Comparison of ENCODE assay signal across 8 cellular contexts in the genomic region with DNA sequence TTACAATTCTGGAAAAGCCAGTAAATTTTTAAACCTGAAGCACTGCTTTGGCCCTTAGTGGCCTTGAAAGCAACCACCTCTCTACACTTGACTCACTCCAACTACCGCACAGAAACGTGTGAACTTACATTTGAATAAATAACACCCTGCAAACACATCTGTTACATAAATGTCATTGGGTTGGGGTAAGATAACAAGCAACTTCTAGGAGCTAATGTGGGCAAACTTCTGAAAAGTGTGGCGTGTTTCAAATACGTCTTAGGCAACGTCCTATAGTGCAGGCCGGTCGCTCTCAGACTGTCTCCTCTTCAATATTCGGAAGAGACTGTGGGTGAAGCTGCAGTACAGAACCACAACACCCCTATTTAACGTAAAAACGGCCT. TPM values are rescaled to one million over a fixed set of nuclear protein-coding genes. Genes with fewer than 3 reads are reported as not detected.
DNase-seq lines count a peak whose midpoint lies in the region; ATAC-seq and TF ChIP-seq lines count a peak whose summit lies in the region.

No MANE protein-coding gene starts in this region.

- H3K9ac ChIP-seq in GM23248 (peak overlapping the region; percentile 91), liver (ENCODE audit: low read depth in 1 of 2, low read length in 2 of 2) (peak overlapping the region; percentile 73 to 80)

- peak; percentile 40 for DNase-seq in NCI-H345 treated with DMSO at 0.1 percent for 48 hours (lab: John Stamatoyannopoulos, UW; ENCODE audit: unreplicated experiment)
- DNase-seq in NCI-H345 (lab: John Stamatoyannopoulos, UW) = no peak
- peak; percentile 55 for DNase-seq in GM23248
- peak; percentile 12 for DNase-seq in LoVo (ENCODE audit: low spot score)
- peak in 1 of 2 donors; percentile 28 for DNase-seq in cardiac fibroblast (ENCODE audit: low read depth in 2 of 2)
- DNase-seq in thoracic aorta (ENCODE audit: low spot score) = no peak
- DNase-seq in activated CD8-positive, alpha-beta memory T cell treated with anti-CD3 and anti-CD28 coated beads, Interleukin-2, amount 50 U/mL, for 4 hours = no peak

- in situ Hi-C loops in GM23248 (cut with MboI) = no loop called here

- H3K36me3 ChIP-seq in GM23248 (ENCODE audit: low read depth) (peaks cover 2% of the 10 kb centered on the region; the same call in 1 of the 2 replicates), liver (ENCODE audit: control insufficient read depth in 4 of 4, insufficient read depth in 3 of 4, low read depth in 1 of 4, low read length in 3 of 4) (peaks cover 0 to 11% (median 8%) of the 10 kb centered on the region in 4 donors), thoracic aorta (peaks cover 14% of the 10 kb centered on the region)

- H3K27me3 ChIP-seq in GM23248 (replicated peaks; ENCODE audit: insufficient read depth) (no peaks in the 10 kb centered on the region), liver (ENCODE audit: control insufficient read depth in 4 of 4, insufficient read depth in 4 of 4, low read length in 3 of 4) (no peaks in the 10 kb centered on the region), thoracic aorta (replicated peaks; ENCODE audit: insufficient read depth) (no peaks in the 10 kb centered on the region)

- no peaks in the 10 kb centered on the region for H4K20me1 ChIP-seq in GM23248 (ENCODE audit: insufficient read depth)

- WGBS in GM23248 (ENCODE audit: low coverage in 1 of 2, low lambda C conversion rate in 2 of 2, missing lambda C conversion rate in 2 of 2), 2 experiments = 1 to 2% methylated on average over 10 of the region's 10 CpGs
- WGBS in liver = under 1% methylated on average over 10 of the region's 10 CpGs

- H3K9me3 ChIP-seq in GM23248 (ENCODE audit: low read depth) (no peaks in the 10 kb centered on the region), liver (ENCODE audit: control insufficient read depth in 4 of 4, low read length in 3 of 4) (no peaks in the 10 kb centered on the region), thoracic aorta (no peaks in the 10 kb centered on the region)

- peak overlapping the region; percentile 97 for H3K4me3 ChIP-seq in GM23248
- peak overlapping the region; percentile 82 to 95 for H3K4me3 ChIP-seq in cardiac fibroblast (replicated peaks in 1 of 2; ENCODE audit: low read depth in 2 of 2, low read length in 2 of 2)
- peak overlapping the region; percentile 69 to 88 (median 78) for H3K4me3 ChIP-seq in liver (ENCODE audit: low read depth in 1 of 3, low read length in 3 of 3)
- H3K4me3 ChIP-seq in thoracic aorta = peak overlapping the region; percentile 72

- TF ChIP-seq CTCF in cardiac fibroblast (IDR thresholded peaks at IDR 0.05; ENCODE audit: low read depth, low read length) (no peak), liver (IDR thresholded peaks at IDR 0.05; ENCODE audit: low read depth, low read length, missing input control) (no peak), thoracic aorta (IDR thresholded peaks at IDR 0.05) (no peak)

- H3K79me2 ChIP-seq in GM23248 (ENCODE audit: insufficient read depth) = peaks cover 55% of the 10 kb centered on the region

- no peaks in the 10 kb centered on the region for H3F3A ChIP-seq in GM23248 (ENCODE audit: insufficient read depth)

- TF ChIP-seq RAD21 in liver (IDR thresholded peaks at IDR 0.05) = no peak

- peak overlapping the region; percentile 100 for H3K4me2 ChIP-seq in GM23248 (ENCODE audit: unreplicated experiment)

- H3K9me2 ChIP-seq in GM23248 (ENCODE audit: insufficient read depth) = no peaks in the 10 kb centered on the region

- peak overlapping the region; percentile 99 for H2AFZ ChIP-seq in GM23248

- H3K4me1 ChIP-seq in GM23248 (ENCODE audit: insufficient read depth) = peaks cover 8% of the 10 kb centered on the region
- peaks cover 4 to 22% (median 17%) of the 10 kb centered on the region in 4 donors for H3K4me1 ChIP-seq in liver (ENCODE audit: control insufficient read depth in 4 of 4, insufficient read depth in 4 of 4, low read length in 3 of 4)
- peaks cover 0 to 19% of the 10 kb centered on the region in 2 donors for H3K4me1 ChIP-seq in thoracic aorta (ENCODE audit: control insufficient read depth in 1 of 2, low read depth in 2 of 2)

- no peak for ATAC-seq in thoracic aorta (ENCODE audit: insufficient number of reproducible peaks, low FRiP score, low read depth)

- H3K27ac ChIP-seq in GM23248 = peak overlapping the region; percentile 66
- peak overlapping the region; percentile 56 to 62 for H3K27ac ChIP-seq in liver (ENCODE audit: low read depth in 1 of 2, low read length in 2 of 2)
- peak overlapping the region; percentile 83 to 86 for H3K27ac ChIP-seq in thoracic aorta

TF ChIP-seq in liver, 16 proteins besides CTCF, POLR2A, EP300 and RAD21:
- TF ChIP-seq, protein P1, sequence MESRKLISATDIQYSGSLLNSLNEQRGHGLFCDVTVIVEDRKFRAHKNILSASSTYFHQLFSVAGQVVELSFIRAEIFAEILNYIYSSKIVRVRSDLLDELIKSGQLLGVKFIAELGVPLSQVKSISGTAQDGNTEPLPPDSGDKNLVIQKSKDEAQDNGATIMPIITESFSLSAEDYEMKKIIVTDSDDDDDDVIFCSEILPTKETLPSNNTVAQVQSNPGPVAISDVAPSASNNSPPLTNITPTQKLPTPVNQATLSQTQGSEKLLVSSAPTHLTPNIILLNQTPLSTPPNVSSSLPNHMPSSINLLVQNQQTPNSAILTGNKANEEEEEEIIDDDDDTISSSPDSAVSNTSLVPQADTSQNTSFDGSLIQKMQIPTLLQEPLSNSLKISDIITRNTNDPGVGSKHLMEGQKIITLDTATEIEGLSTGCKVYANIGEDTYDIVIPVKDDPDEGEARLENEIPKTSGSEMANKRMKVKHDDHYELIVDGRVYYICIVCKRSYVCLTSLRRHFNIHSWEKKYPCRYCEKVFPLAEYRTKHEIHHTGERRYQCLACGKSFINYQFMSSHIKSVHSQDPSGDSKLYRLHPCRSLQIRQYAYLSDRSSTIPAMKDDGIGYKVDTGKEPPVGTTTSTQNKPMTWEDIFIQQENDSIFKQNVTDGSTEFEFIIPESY (IDR thresholded peaks at IDR 0.05) = no peak
- no peak for TF ChIP-seq FOXA2 (IDR thresholded peaks at IDR 0.05)
- no peak for TF ChIP-seq RXRA (IDR thresholded peaks at IDR 0.05)
- TF ChIP-seq, protein P2, sequence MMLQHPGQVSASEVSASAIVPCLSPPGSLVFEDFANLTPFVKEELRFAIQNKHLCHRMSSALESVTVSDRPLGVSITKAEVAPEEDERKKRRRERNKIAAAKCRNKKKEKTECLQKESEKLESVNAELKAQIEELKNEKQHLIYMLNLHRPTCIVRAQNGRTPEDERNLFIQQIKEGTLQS (IDR thresholded peaks at IDR 0.05) = no peak
- TF ChIP-seq EGR1 (IDR thresholded peaks at IDR 0.05; ENCODE audit: low read depth in 2 of 2) = no peak
- no peak for TF ChIP-seq FOXA1 (IDR thresholded peaks at IDR 0.05)
- TF ChIP-seq HNF4G (IDR thresholded peaks at IDR 0.05) = no peak
- TF ChIP-seq HNF4A (conservative IDR thresholded peaks at IDR 0.05) = no peak
- no peak for TF ChIP-seq SP1 (IDR thresholded peaks at IDR 0.05)
- TF ChIP-seq TAF1 (conservative IDR thresholded peaks at IDR 0.05) = no peak
- TF ChIP-seq MAX (IDR thresholded peaks at IDR 0.05) = no peak
- TF ChIP-seq YY1 (IDR thresholded peaks at IDR 0.05) = no peak
- no peak for TF ChIP-seq JUND (IDR thresholded peaks at IDR 0.05)
- TF ChIP-seq, protein P3, sequence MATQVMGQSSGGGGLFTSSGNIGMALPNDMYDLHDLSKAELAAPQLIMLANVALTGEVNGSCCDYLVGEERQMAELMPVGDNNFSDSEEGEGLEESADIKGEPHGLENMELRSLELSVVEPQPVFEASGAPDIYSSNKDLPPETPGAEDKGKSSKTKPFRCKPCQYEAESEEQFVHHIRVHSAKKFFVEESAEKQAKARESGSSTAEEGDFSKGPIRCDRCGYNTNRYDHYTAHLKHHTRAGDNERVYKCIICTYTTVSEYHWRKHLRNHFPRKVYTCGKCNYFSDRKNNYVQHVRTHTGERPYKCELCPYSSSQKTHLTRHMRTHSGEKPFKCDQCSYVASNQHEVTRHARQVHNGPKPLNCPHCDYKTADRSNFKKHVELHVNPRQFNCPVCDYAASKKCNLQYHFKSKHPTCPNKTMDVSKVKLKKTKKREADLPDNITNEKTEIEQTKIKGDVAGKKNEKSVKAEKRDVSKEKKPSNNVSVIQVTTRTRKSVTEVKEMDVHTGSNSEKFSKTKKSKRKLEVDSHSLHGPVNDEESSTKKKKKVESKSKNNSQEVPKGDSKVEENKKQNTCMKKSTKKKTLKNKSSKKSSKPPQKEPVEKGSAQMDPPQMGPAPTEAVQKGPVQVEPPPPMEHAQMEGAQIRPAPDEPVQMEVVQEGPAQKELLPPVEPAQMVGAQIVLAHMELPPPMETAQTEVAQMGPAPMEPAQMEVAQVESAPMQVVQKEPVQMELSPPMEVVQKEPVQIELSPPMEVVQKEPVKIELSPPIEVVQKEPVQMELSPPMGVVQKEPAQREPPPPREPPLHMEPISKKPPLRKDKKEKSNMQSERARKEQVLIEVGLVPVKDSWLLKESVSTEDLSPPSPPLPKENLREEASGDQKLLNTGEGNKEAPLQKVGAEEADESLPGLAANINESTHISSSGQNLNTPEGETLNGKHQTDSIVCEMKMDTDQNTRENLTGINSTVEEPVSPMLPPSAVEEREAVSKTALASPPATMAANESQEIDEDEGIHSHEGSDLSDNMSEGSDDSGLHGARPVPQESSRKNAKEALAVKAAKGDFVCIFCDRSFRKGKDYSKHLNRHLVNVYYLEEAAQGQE (IDR thresholded peaks at IDR 0.05) = no peak
- no peak for TF ChIP-seq GABPA (IDR thresholded peaks at IDR 0.05 in 1 of 2, conservative IDR thresholded peaks at IDR 0.05 in 1 of 2)
- no peak for TF ChIP-seq NR2F2 (IDR thresholded peaks at IDR 0.05)

RNA-seq across cellular contexts. Expression of gene ORC5, which starts 0.5 kb away (rescaled TPM):
- 21.4 and 23.3 TPM in 2 replicates for total RNA-seq in GM23248 (2014; rRNA removed; shearing (Covaris generic))
- polyA plus RNA-seq in GM23248 (2016; fragmentation: Nextera tagmentation; extraction: Ambion mirVana) = 24.0 and 24.9 TPM in 2 replicates
- 10 to 100 TPM; 14.1 to 20.7 TPM for total RNA-seq in liver
- 1 to 10 TPM; 8.4 to 8.9 TPM for polyA plus RNA-seq in liver
- total RNA-seq in thoracic aorta = 10 to 100 TPM; 13.8 to 14.8 TPM

Comparison
In these comparisons a context has a peak if more than half of its experiments do, and no peak if none do; other contexts are left out.
1. DNase-seq: peak in NCI-H345 treated with DMSO at 0.1 percent for 48 hours (single experiment), GM23248 (single experiment) and LoVo (single experiment); none in NCI-H345 (single experiment), thoracic aorta (single experiment) and activated CD8-positive, alpha-beta memory T cell treated with anti-CD3 and anti-CD28 coated beads, Interleukin-2, amount 50 U/mL, for 4 hours (single experiment).
2. Peak in every context shown above with its lines, with median percentiles within 50 percentile points of each other: H3K27ac ChIP-seq and H3K4me3 ChIP-seq.